Comparison of ENCODE assay signal across 1 cellular context in genomic region chr2:204725693-204726092, GRCh38.
TF ChIP-seq lines count a peak whose summit lies in the region.

No MANE protein-coding gene starts in this region.

TF ChIP-seq in GM23338, 12 proteins besides CTCF, POLR2A, EP300 and RAD21 (continued from another document):
- no peak for TF ChIP-seq ZNF462 (CRISPR knock-in tag; IDR thresholded peaks at IDR 0.05)
- TF ChIP-seq ZNF114 (CRISPR knock-in tag; IDR thresholded peaks at IDR 0.05) = no peak
- TF ChIP-seq EZH2phosphoT487 (IDR thresholded peaks at IDR 0.05; ENCODE audit: unreplicated experiment) = no peak
- no peak for TF ChIP-seq ZNF331 (CRISPR knock-in tag; IDR thresholded peaks at IDR 0.05; ENCODE audit: low read depth)
- TF ChIP-seq JUNB (IDR thresholded peaks at IDR 0.05; ENCODE audit: unreplicated experiment) = no peak
- TF ChIP-seq EZH2 (IDR thresholded peaks at IDR 0.05; ENCODE audit: low read depth, unreplicated experiment) = no peak
- TF ChIP-seq REST (IDR thresholded peaks at IDR 0.05; ENCODE audit: unreplicated experiment) = no peak
TF ChIP-seq in GM23338: peak in this region for 0.
